ENCODE assay signal across 31 cellular contexts in genomic region chr9:89544280-89544664, GRCh38. TPM values are rescaled to one million over a fixed set of nuclear protein-coding genes. Genes with fewer than 3 reads are reported as not detected.
DNase-seq lines count a peak whose midpoint lies in the region; ATAC-seq, FAIRE-seq and TF ChIP-seq lines count a peak whose summit lies in the region.
"Had no signal": no experiment of that assay in that cellular context is flagged by ENCODE, and none has a peak within 500 bp of the region (broad histone marks: within the 10 kb centered on the region; RNA-seq: fewer than 3 reads in every experiment).

No MANE protein-coding gene starts in this region.

- H4K5ac ChIP-seq in H1 (ENCODE audit: insufficient read length, low read depth, low read length): no peak overlapping the region

- H3K27me3 Mint-ChIP-seq in stimulated activated memory B cell treated with anti-CD40 and anti-IgM and Interleukin-4, amounts not matched to agents 10 μg/mL and 1 μg/mL and 100 μg/mL, for 72 hours: no peaks in the 10 kb centered on the region

- H3K9me3 Mint-ChIP-seq in stimulated activated memory B cell treated with anti-CD40 and anti-IgM and Interleukin-4, amounts not matched to agents 10 μg/mL and 1 μg/mL and 100 μg/mL, for 72 hours: peaks cover 8% of the 10 kb centered on the region

- H2BK120ac ChIP-seq in H1 (replicated peaks; ENCODE audit: low read depth, low read length): no peak overlapping the region

- 0 out of 2 replicates have a peak overlapping the region, but pooled peaks have one; percentile 8 for H2BK15ac ChIP-seq in H1 (ENCODE audit: low read length)

- H3K36me3 ChIP-seq in H1 (ENCODE audit: control insufficient read depth in 2 of 4, insufficient read depth in 4 of 4, low read length in 3 of 4): no peaks in the 10 kb centered on the region
- H3K36me3 ChIP-seq: adrenal gland, left ventricle myocardium inferior, spleen, thoracic aorta, vagina, WERI-Rb-1 had no signal

- peaks cover 3 to 5% of the 10 kb centered on the region in 2 experiments; a peak in 2 of 4 replicates for H3K9me3 ChIP-seq in H1 (ENCODE audit: insufficient read depth in 2 of 2, low read depth in 1 of 2, low read length in 1 of 2)
- H3K9me3 ChIP-seq: adrenal gland, vagina had no signal

- TF ChIP-seq RAD21 in H1 (IDR thresholded peaks at IDR 0.05 in 1 of 2, conservative IDR thresholded peaks at IDR 0.05 in 1 of 2; ENCODE audit: low read depth in 2 of 2, low read length in 2 of 2): no peak

- no peak for ATAC-seq in stimulated activated memory B cell treated with anti-CD40 and anti-IgM and Interleukin-4, amounts not matched to agents 10 μg/mL and 1 μg/mL and 100 μg/mL, for 72 hours
- ATAC-seq in left cardiac atrium: no peak
- ATAC-seq: K562, natural killer cell had no signal

- H3K79me2 ChIP-seq in H1 (ENCODE audit: control insufficient read depth in 1 of 2, insufficient read depth in 2 of 2, low read length in 2 of 2): no peaks in the 10 kb centered on the region

- peak; percentile 45 for DNase-seq in activated CD8-positive, alpha-beta memory T cell treated with anti-CD3 and anti-CD28 coated beads, Interleukin-2, amount 50 U/mL, for 48 hours
- DNase-seq in activated CD8-positive, alpha-beta memory T cell treated with anti-CD3 and anti-CD28 coated beads for 24 hours: no peak
- DNase-seq in M059J (ENCODE audit: low read depth) (peak; percentile 23), H1 (ENCODE audit: low read depth in 1 of 2, low spot score in 2 of 2) (no peak), left cardiac atrium (no peak), NCI-H1436 treated with DMSO at 0.1 percent for 48 hours (lab: John Stamatoyannopoulos, UW) (no peak), AG08396 (ENCODE audit: low spot score) (no peak)
- DNase-seq: activated CD4-positive, alpha-beta T cell treated with anti-CD3 and anti-CD28 coated beads, Interleukin-2, amount 50 U/mL, for 48 hours; activated gamma-delta T cell; adrenal gland; effector CD8-positive, alpha-beta T cell; erythroblast; foreskin fibroblast; GF-D8; GM23248; left ventricle myocardium inferior; natural killer cell; NCI-H1694; NCI-H226; NCI-H774; OCI-M1; SHP77; spleen; stimulated activated CD4-positive, alpha-beta T cell treated with anti-CD3 and anti-CD28 coated beads, Interleukin-2, amount 100 ng/mL, for 48 hours; stimulated activated naive CD4-positive, alpha-beta T cell; T-helper 9 cell; WERI-Rb-1 had no signal

- H3K27me3 ChIP-seq in H1 (replicated peaks in 1 of 4; ENCODE audit: control insufficient read depth in 3 of 4, extremely low read depth in 1 of 4, insufficient read depth in 3 of 4, low read length in 3 of 4): no peaks in the 10 kb centered on the region; a peak in 1 of 7 replicates
- H3K27me3 ChIP-seq: adrenal gland, spleen, vagina had no signal

- intact Hi-C loops in left cardiac atrium (cut with DNase I): loop anchor here in 1 of 2 donors (10.0 kb wide), 1 partner anchor 219 kb away; no protein-coding TSS in a partner anchor

- peak overlapping the region in 1 of 2 experiments; percentile 4; a peak in 1 of 4 replicates for H3K4me2 ChIP-seq in H1 (ENCODE audit: insufficient read depth in 1 of 2, low read depth in 2 of 2, low read length in 2 of 2)

- no peak overlapping the region for H3K56ac ChIP-seq in H1 (replicated peaks; ENCODE audit: insufficient read length, low read depth, low read length)

- WGBS in H1 (ENCODE audit: extremely low coverage in 1 of 2, insufficient coverage in 1 of 2, insufficient read length in 1 of 2, insufficient replicate concordance in 2 of 2, low coverage in 1 of 2, low lambda C conversion rate in 2 of 2, missing lambda C conversion rate in 1 of 2), 2 experiments: 74% methylated on average over 5 of the region's 5 CpGs; no CpG with 5 or more reads in 1 of the 2 experiments

- POLR2A ChIA-PET in H1 (lab: Charles Lee; ENCODE audit: partially characterized antibody): interaction anchor here (0.8 to 1.8 kb wide), 3 partner anchors 9 to 53 kb away, joined by 3 to 4 read pairs (median 4); no protein-coding TSS in a partner anchor

- no peaks in the 10 kb centered on the region for H3K79me1 ChIP-seq in H1 (ENCODE audit: low read depth, low read length)

- CTCF ChIA-PET in H1 (lab: Charles Lee; ENCODE audit: partially characterized antibody): interaction anchor here (0.7 to 4.1 kb wide), 10 partner anchors 9 to 514 kb away, joined by 3 to 25 read pairs (median 5); no protein-coding TSS in a partner anchor

- no peak for FAIRE-seq in H1 (lab: Jason Lieb, UNC)
- FAIRE-seq: K562 had no signal

- H2AFZ ChIP-seq in H1 (ENCODE audit: low read length): 0 out of 2 replicates have a peak overlapping the region, but pooled peaks have one; percentile 51
- H2AFZ ChIP-seq: GM23248 had no signal

- H2AK5ac ChIP-seq in H1 (ENCODE audit: low read depth, low read length): no peak overlapping the region

- no peak overlapping the region for H3K27ac ChIP-seq in H1 (ENCODE audit: low read depth, low read length)
- H3K27ac ChIP-seq: adrenal gland, GM23248, left ventricle myocardium inferior, spleen, thoracic aorta, vagina, WERI-Rb-1 had no signal

- no peak overlapping the region for H2BK5ac ChIP-seq in H1 (ENCODE audit: low read depth, low read length)

- no peak overlapping the region for H3K4me3 Mint-ChIP-seq in stimulated activated memory B cell treated with anti-CD40 and anti-IgM and Interleukin-4, amounts not matched to agents 10 μg/mL and 1 μg/mL and 100 μg/mL, for 72 hours
- H3K4me3 Mint-ChIP-seq: natural killer cell had no signal

- no peak for TF ChIP-seq CTCF in H1 (IDR thresholded peaks at IDR 0.05; ENCODE audit: control extremely low read depth in 1 of 3, insufficient read depth in 1 of 3, low read depth in 1 of 3, low read length in 3 of 3)

- H3K36me3 Mint-ChIP-seq in stimulated activated memory B cell treated with anti-CD40 and anti-IgM and Interleukin-4, amounts not matched to agents 10 μg/mL and 1 μg/mL and 100 μg/mL, for 72 hours: peaks cover 16% of the 10 kb centered on the region

- no peaks in the 10 kb centered on the region for H4K20me1 ChIP-seq in H1 (replicated peaks in 1 of 2; ENCODE audit: control insufficient read depth in 1 of 2, insufficient read depth in 2 of 2, low read length in 2 of 2)

- H3K14ac ChIP-seq in H1 (ENCODE audit: insufficient read length): no peak overlapping the region

- no peak for TF ChIP-seq EP300 in H1 (IDR thresholded peaks at IDR 0.05; ENCODE audit: borderline replicate concordance in 1 of 2, low read depth in 2 of 2, low read length in 2 of 2)

- H3K4me3 ChIP-seq in H1 (ENCODE audit: extremely low read depth in 1 of 4, insufficient read depth in 2 of 4, low read depth in 3 of 4, low read length in 4 of 4): no peak overlapping the region
- H3K4me3 ChIP-seq: adrenal gland, GM23248, K562, left ventricle myocardium inferior, spleen, thoracic aorta, vagina had no signal

- peak overlapping the region; percentile 72 for H3K27ac Mint-ChIP-seq in stimulated activated memory B cell treated with anti-CD40 and anti-IgM and Interleukin-4, amounts not matched to agents 10 μg/mL and 1 μg/mL and 100 μg/mL, for 72 hours
- H3K27ac Mint-ChIP-seq: natural killer cell had no signal

- peak overlapping the region; percentile 65; the same call in 1 of the 2 replicates for H4K8ac ChIP-seq in H1 (ENCODE audit: extremely low read depth, insufficient read depth, low read length)

- TF ChIP-seq POLR2A in H1 (IDR thresholded peaks at IDR 0.05; ENCODE audit: control extremely low read depth in 1 of 2, low read depth in 2 of 2, low read length in 2 of 2): no peak

- no peak overlapping the region for H3K18ac ChIP-seq in H1 (ENCODE audit: extremely low read depth, low read length)

- no peak overlapping the region for H2BK12ac ChIP-seq in H1 (ENCODE audit: low read depth, low read length)

- no peak overlapping the region for H4K91ac ChIP-seq in H1 (replicated peaks; ENCODE audit: insufficient read length, low read length)

- no peak overlapping the region; a peak in 1 of 7 replicates for H3K9ac ChIP-seq in H1 (replicated peaks in 1 of 4; ENCODE audit: extremely low read depth in 1 of 4, low read depth in 3 of 4, low read length in 3 of 4)
- H3K9ac ChIP-seq: GM23248 had no signal

- peaks cover 0 to 9% (median 5%) of the 10 kb centered on the region in 4 experiments; a peak in 6 of 7 replicates for H3K4me1 ChIP-seq in H1 (replicated peaks in 1 of 4; ENCODE audit: control insufficient read depth in 3 of 4, insufficient read depth in 4 of 4, low read length in 3 of 4)
- H3K4me1 ChIP-seq: adrenal gland, left ventricle myocardium inferior had no signal

- H3K4me1 Mint-ChIP-seq in stimulated activated memory B cell treated with anti-CD40 and anti-IgM and Interleukin-4, amounts not matched to agents 10 μg/mL and 1 μg/mL and 100 μg/mL, for 72 hours: peaks cover 35% of the 10 kb centered on the region

- no peak overlapping the region for H3K23ac ChIP-seq in H1 (ENCODE audit: insufficient read length)

- H3K23me2 ChIP-seq in H1 (ENCODE audit: low read depth, low read length): no peaks in the 10 kb centered on the region

- peak overlapping the region; percentile 64; the same call in 1 of the 2 replicates for H2BK20ac ChIP-seq in H1 (ENCODE audit: low read length)

- no peak overlapping the region for H3K4ac ChIP-seq in H1 (replicated peaks; ENCODE audit: insufficient read length, low read depth, low read length)

TF ChIP-seq in H1, 55 proteins besides CTCF, POLR2A, EP300 and RAD21 (continues in another document):
- TF ChIP-seq ASH2L (IDR thresholded peaks at IDR 0.05; ENCODE audit: low read length): no peak
- no peak for TF ChIP-seq FOSL1 (IDR thresholded peaks at IDR 0.05; ENCODE audit: insufficient read depth, low read depth, low read length)
- TF ChIP-seq SP2 (IDR thresholded peaks at IDR 0.05; ENCODE audit: low read length): no peak
- no peak for TF ChIP-seq TBP (IDR thresholded peaks at IDR 0.05; ENCODE audit: low read depth, low read length)
- no peak for TF ChIP-seq SAP30 (IDR thresholded peaks at IDR 0.05; ENCODE audit: insufficient read depth, insufficient replicate concordance, low read length)
- TF ChIP-seq BACH1 (IDR thresholded peaks at IDR 0.05; ENCODE audit: low read length): no peak
- no peak for TF ChIP-seq SIX5 (IDR thresholded peaks at IDR 0.05; ENCODE audit: low read depth, low read length)
- TF ChIP-seq TCF12 (IDR thresholded peaks at IDR 0.05; ENCODE audit: low read depth, low read length): peak; percentile 68; the same call in 1 of the 2 replicates

RNA-seq across cellular contexts. Expression of gene SEMA4D, which starts 46.4 kb away (rescaled TPM):
- 14.2 and 14.3 TPM in 2 replicates for total RNA-seq in M059J (2014; rRNA removed; shearing (Covaris generic))
- 63.1 and 70.4 TPM in 2 replicates for total RNA-seq in H1 (2021; fragmentation: NEBNext Ultra II Directional; extraction: Animal tissue kit (Norgen Biotek cat#: 25700))
- polyA plus RNA-seq in H1 (2011; rRNA removed): 21.0 and 34.3 TPM in 2 replicates
- 22.5 TPM for polyA plus RNA-seq in H1 (2011; cell fraction: cytosol; rRNA removed)
- polyA plus RNA-seq in H1 (2011; cell fraction: nucleus; rRNA removed): 77.9 TPM
- polyA plus RNA-seq in H1 (2012, experiment 1 of 2): 37.1 to 43.6 TPM (median 42.0 TPM) in 4 replicates
- 17.8 TPM for polyA plus RNA-seq in H1 (2012, experiment 2 of 2)
- 49.6 TPM for polyA plus RNA-seq in H1 (2013, experiment 1 of 2)
- polyA plus RNA-seq in H1 (2013, experiment 2 of 2): 47.0 TPM
- polyA minus RNA-seq in H1 (2011; rRNA and poly(A)+ RNA removed): 28.5 and 31.1 TPM in 2 replicates
- polyA minus RNA-seq in H1 (2011; cell fraction: cytosol; rRNA and poly(A)+ RNA removed): 39.3 TPM
- 60.8 TPM for polyA minus RNA-seq in H1 (2011; cell fraction: nucleus; rRNA and poly(A)+ RNA removed)
- total RNA-seq in left cardiac atrium: 10 to 100 TPM; 17.5 to 22.4 TPM

Comparison
In these comparisons a context has a peak if more than half of its experiments do, and no peak if none do; other contexts are left out.
1. DNase-seq: peak in activated CD8-positive, alpha-beta memory T cell treated with anti-CD3 and anti-CD28 coated beads, Interleukin-2, amount 50 U/mL, for 48 hours (single experiment) and M059J (single experiment); none in activated CD8-positive, alpha-beta memory T cell treated with anti-CD3 and anti-CD28 coated beads for 24 hours (single experiment), H1 (0 of 2), left cardiac atrium (single experiment), NCI-H1436 treated with DMSO at 0.1 percent for 48 hours (single experiment) and AG08396 (single experiment).